Comparison of ENCODE assay signal across 8 cellular contexts in genomic region chr11:117144477-117145392, GRCh38. TPM values are rescaled to one million over a fixed set of nuclear protein-coding genes. Genes with fewer than 3 reads are reported as not detected.
A peak's percentile ranks its signal among the peaks of the same experiment; 100 is the strongest.
DNase-seq lines count a peak whose midpoint lies in the region; ATAC-seq, FAIRE-seq and TF ChIP-seq lines count a peak whose summit lies in the region.

No MANE protein-coding gene starts in this region.

- no peaks in the 10 kb centered on the region for H3K9me3 ChIP-seq in heart left ventricle
- no peaks in the 10 kb centered on the region for H3K9me3 ChIP-seq in pancreas

- FAIRE-seq in D721Med (lab: Jason Lieb, UNC) (no peak), pancreas (lab: Jason Lieb, UNC) (no peak)

- 0 to 2% (median 1%) methylated on average over 37 to 62 of the region's 62 CpGs for WGBS in heart left ventricle, 4 donors
- WGBS in pancreas, 2 donors = 0% methylated on average over 25 to 62 of the region's 62 CpGs

- intact Hi-C loops in heart left ventricle (cut with DNase I) = loop anchor here in 7 of 10 donors (1.0 to 5.0 kb wide), 5 partner anchors 33 to 88 kb away; partner anchors contain the start of genes SIDT2 (in 5 of the 7), PCSK7 (in 1 of the 7) and RNF214 (in 1 of the 7)
- intact Hi-C loops in pancreas (cut with DNase I) = no loop called here

- H3K36me3 ChIP-seq in heart left ventricle (peaks cover 0 to 32% (median 17%) of the 10 kb centered on the region in 9 donors), pancreas (no peaks in the 10 kb centered on the region)

- no peak for TF ChIP-seq CTCF in D721Med (IDR thresholded peaks at IDR 0.05; ENCODE audit: insufficient read depth, missing control alignments)
- TF ChIP-seq CTCF in heart left ventricle (IDR thresholded peaks at IDR 0.05) = no peak
- no peak for TF ChIP-seq CTCF in pancreas (IDR thresholded peaks at IDR 0.05)

- ATAC-seq in GM19455 (IDR thresholded peaks at IDR 0.05; ENCODE audit: unreplicated experiment) (peak; percentile 60), HG03460 (IDR thresholded peaks at IDR 0.05; ENCODE audit: unreplicated experiment) (peak; percentile 43), heart left ventricle (peak; percentile 65 to 82 (median 74)), pancreas (peak; percentile 59 to 72 (median 70))

- no peak for TF ChIP-seq POLR2A in heart left ventricle (IDR thresholded peaks at IDR 0.05)

- H3K27me3 ChIP-seq in heart left ventricle = no peaks in the 10 kb centered on the region
- H3K27me3 ChIP-seq in pancreas = no peaks in the 10 kb centered on the region

- peak overlapping the region; percentile 62 to 99 (median 84) for H3K4me3 ChIP-seq in heart left ventricle
- H3K4me3 ChIP-seq in pancreas = peak overlapping the region; percentile 77 to 93 (median 84)

- peak; percentile 34 for DNase-seq in D721Med (ENCODE audit: insufficient read length, low spot score)
- DNase-seq in RPMI8226 = peak; percentile 75
- peak; percentile 73 to 86 (median 79) for DNase-seq in heart left ventricle
- DNase-seq in pancreas = peak; percentile 72 to 81 (median 78)
- DNase-seq in NCI-H510A treated with DMSO at 0.1 percent for 48 hours (lab: John Stamatoyannopoulos, UW) = no peak

- H3K4me1 ChIP-seq in heart left ventricle (peaks cover 0 to 48% (median 33%) of the 10 kb centered on the region in 12 donors), pancreas (peaks cover 3 to 13% (median 7%) of the 10 kb centered on the region in 3 donors)

- H3K27ac ChIP-seq in angular gyrus (ENCODE audit: low read depth, low read length) (peak overlapping the region; percentile 94), heart left ventricle (peak overlapping the region; percentile 86 to 97 (median 94)), pancreas (peak overlapping the region; percentile 76 to 86 (median 82))

RNA-seq across cellular contexts. Expression of gene PAFAH1B2, which starts 0.6 kb away (rescaled TPM):
- 10 to 100 TPM; 46.8 to 81.1 (median 68.8) TPM for total RNA-seq in heart left ventricle
- polyA plus RNA-seq in heart left ventricle = 10 to 100 TPM; 16.7 to 33.3 TPM
- 10 to 100 TPM; 21.8 to 47.7 (median 29.1) TPM for total RNA-seq in pancreas
- 10 to 100 TPM; 14.8 to 19.4 TPM for polyA plus RNA-seq in pancreas

RNA-seq across cellular contexts. Expression of gene SIDT2, which starts 33.8 kb away (rescaled TPM):
- 10 to 100 TPM; 17.2 to 45.5 (median 22.2) TPM for total RNA-seq in heart left ventricle
- polyA plus RNA-seq in heart left ventricle = 10 to 100 TPM; 13.9 to 14.5 TPM
- total RNA-seq in pancreas = 100 to 1,000 TPM in 2 of 6 donors, 10 to 100 TPM in 4; 61.9 to 153 (median 82.5) TPM
- polyA plus RNA-seq in pancreas = 10 to 100 TPM; 47.4 to 97.5 TPM

RNA-seq across cellular contexts. Expression of gene SIK3, which starts 46.5 kb away (rescaled TPM):
- 10 to 100 TPM; 25.7 to 67.4 (median 39.0) TPM for total RNA-seq in heart left ventricle
- 10 to 100 TPM; 11.8 to 27.4 TPM for polyA plus RNA-seq in heart left ventricle
- total RNA-seq in pancreas = 10 to 100 TPM; 22.5 to 27.3 (median 25.2) TPM
- polyA plus RNA-seq in pancreas = 10 to 100 TPM; 11.1 to 16.2 TPM

RNA-seq across cellular contexts. Expression of gene TAGLN, which starts 54.4 kb away (rescaled TPM):
- total RNA-seq in heart left ventricle (100 to 1,000 TPM in 7 of 9 donors, 10 to 100 TPM in 2; 63.7 to 338 (median 173) TPM), pancreas (100 to 1,000 TPM in 1 of 6 donors, 10 to 100 TPM in 5; 24.1 to 100 (median 59.6) TPM)
- polyA plus RNA-seq in heart left ventricle (100 to 1,000 TPM; 319 to 399 TPM), pancreas (100 to 1,000 TPM; 363 to 430 TPM)

Comparison
In these comparisons a context has a peak if more than half of its experiments do, and no peak if none do; other contexts are left out.
1. intact Hi-C loops: an anchor here in heart left ventricle (1.0 to 5.0 kb wide); none called in pancreas.